Comparison of ENCODE assay signal across 1 cellular context in genomic region chr14:35419429-35419841, GRCh38.
TF ChIP-seq lines count a peak whose summit lies in the region.

No MANE protein-coding gene starts in this region.

TF ChIP-seq in HepG2, 621 proteins besides CTCF, POLR2A, EP300 and RAD21 (continued from another document):
- peak; percentile 41 for TF ChIP-seq ZNF687 (CRISPR knock-in tag; IDR thresholded peaks at IDR 0.05)
- no peak for TF ChIP-seq TSC22D2 (CRISPR knock-in tag; IDR thresholded peaks at IDR 0.05; ENCODE audit: borderline replicate concordance)
- TF ChIP-seq SNRNP70 (IDR thresholded peaks at IDR 0.05; ENCODE audit: low read depth, low read length): no peak
- no peak for TF ChIP-seq SNAI1 (CRISPR knock-in tag; IDR thresholded peaks at IDR 0.05; ENCODE audit: borderline replicate concordance)
- no peak for TF ChIP-seq ZNF607 (CRISPR knock-in tag; IDR thresholded peaks at IDR 0.05; ENCODE audit: borderline replicate concordance)
- no peak for TF ChIP-seq RFXAP (CRISPR knock-in tag; IDR thresholded peaks at IDR 0.05; ENCODE audit: borderline replicate concordance)
- TF ChIP-seq NFKB2 (CRISPR knock-in tag; IDR thresholded peaks at IDR 0.05; ENCODE audit: borderline replicate concordance): peak; percentile 47; the same call in 1 of the 2 replicates
- no peak for TF ChIP-seq ZNF121 (CRISPR knock-in tag; IDR thresholded peaks at IDR 0.05)
- TF ChIP-seq GATAD1 (CRISPR knock-in tag; IDR thresholded peaks at IDR 0.05): no peak
- TF ChIP-seq CC2D1A (CRISPR knock-in tag; IDR thresholded peaks at IDR 0.05): no peak
- TF ChIP-seq HNF4A (CRISPR knock-in tag; IDR thresholded peaks at IDR 0.05): peak; percentile 44; the same call in 1 of the 2 replicates
- peak; percentile 88; the same call in 1 of the 2 replicates for TF ChIP-seq ZNF460 (CRISPR knock-in tag; IDR thresholded peaks at IDR 0.05; ENCODE audit: borderline replicate concordance)
- TF ChIP-seq RARA (CRISPR knock-in tag; IDR thresholded peaks at IDR 0.05): peak; percentile 38
- TF ChIP-seq MIER2 (CRISPR knock-in tag; IDR thresholded peaks at IDR 0.05): no peak
- TF ChIP-seq ZNF768 (CRISPR knock-in tag; IDR thresholded peaks at IDR 0.05): peak; percentile 49; the same call in 1 of the 2 replicates
- TF ChIP-seq KDM2A (CRISPR knock-in tag; IDR thresholded peaks at IDR 0.05; ENCODE audit: borderline replicate concordance, low read depth): peak; percentile 34; the same call in 1 of the 2 replicates
- 0 out of 2 replicates have a peak, but pooled peaks have one; percentile 42 for TF ChIP-seq ZNF280B (CRISPR knock-in tag; IDR thresholded peaks at IDR 0.05; ENCODE audit: borderline replicate concordance)
- 0 out of 2 replicates have a peak, but pooled peaks have one; percentile 9 for TF ChIP-seq PHF8 (CRISPR knock-in tag; IDR thresholded peaks at IDR 0.05)
- TF ChIP-seq ATF2 (CRISPR knock-in tag; IDR thresholded peaks at IDR 0.05): no peak
- peak; percentile 17 for TF ChIP-seq TEAD3 (CRISPR knock-in tag; optimal IDR thresholded peaks at IDR 0.05; ENCODE audit: borderline replicate concordance)
- no peak for TF ChIP-seq ZNF777 (CRISPR knock-in tag; IDR thresholded peaks at IDR 0.05)
- no peak for TF ChIP-seq REL (CRISPR knock-in tag; conservative IDR thresholded peaks at IDR 0.05)
- TF ChIP-seq SIX4 (CRISPR knock-in tag; IDR thresholded peaks at IDR 0.05): no peak
- no peak for TF ChIP-seq MYNN (CRISPR knock-in tag; IDR thresholded peaks at IDR 0.05; ENCODE audit: low read depth)
- no peak for TF ChIP-seq GPN1 (CRISPR knock-in tag; IDR thresholded peaks at IDR 0.05; ENCODE audit: borderline replicate concordance)
- peak; percentile 29; the same call in 1 of the 2 replicates for TF ChIP-seq ZNF788 (CRISPR knock-in tag; IDR thresholded peaks at IDR 0.05; ENCODE audit: borderline replicate concordance)
- no peak for TF ChIP-seq FOXK2 (IDR thresholded peaks at IDR 0.05)
- TF ChIP-seq ZNF781 (CRISPR knock-in tag; IDR thresholded peaks at IDR 0.05; ENCODE audit: borderline replicate concordance, not compliant biosample characterization): peak; percentile 76
- peak; percentile 37; the same call in 1 of the 2 replicates for TF ChIP-seq FOSL2 (CRISPR knock-in tag; IDR thresholded peaks at IDR 0.05)
- peak; percentile 55 for TF ChIP-seq ARID5B (CRISPR knock-in tag; IDR thresholded peaks at IDR 0.05)
- peak; percentile 40; the same call in 1 of the 2 replicates for TF ChIP-seq ZMYM4 (CRISPR knock-in tag; IDR thresholded peaks at IDR 0.05)
- TF ChIP-seq ZNF101 (CRISPR knock-in tag; IDR thresholded peaks at IDR 0.05; ENCODE audit: borderline replicate concordance, low read depth): no peak
- no peak for TF ChIP-seq SIX1 (CRISPR knock-in tag; IDR thresholded peaks at IDR 0.05; ENCODE audit: borderline replicate concordance)
- TF ChIP-seq NR2F2 (IDR thresholded peaks at IDR 0.05; ENCODE audit: borderline replicate concordance, low read depth): no peak
- TF ChIP-seq SMARCC2 (IDR thresholded peaks at IDR 0.05): no peak
- TF ChIP-seq HIVEP1 (CRISPR knock-in tag; IDR thresholded peaks at IDR 0.05): peak; percentile 28; the same call in 1 of the 2 replicates
- peak; percentile 31; the same call in 1 of the 2 replicates for TF ChIP-seq HNF1B (CRISPR knock-in tag; IDR thresholded peaks at IDR 0.05)
- 0 out of 2 replicates have a peak, but pooled peaks have one; percentile 18 for TF ChIP-seq ZNF205 (CRISPR knock-in tag; IDR thresholded peaks at IDR 0.05)
- no peak for TF ChIP-seq ZSCAN5A (CRISPR knock-in tag; IDR thresholded peaks at IDR 0.05; ENCODE audit: borderline replicate concordance)
- TF ChIP-seq ERF (CRISPR knock-in tag; IDR thresholded peaks at IDR 0.05): 0 out of 2 replicates have a peak, but pooled peaks have one; percentile 20
- TF ChIP-seq AHR (CRISPR knock-in tag; IDR thresholded peaks at IDR 0.05): 0 out of 2 replicates have a peak, but pooled peaks have one; percentile 33
- 0 out of 2 replicates have a peak, but pooled peaks have one; percentile 17 for TF ChIP-seq FOXA3 (CRISPR knock-in tag; IDR thresholded peaks at IDR 0.05)
- TF ChIP-seq MXD3 (CRISPR knock-in tag; IDR thresholded peaks at IDR 0.05): 0 out of 2 replicates have a peak, but pooled peaks have one; percentile 52
- TF ChIP-seq BCL6 (CRISPR knock-in tag; IDR thresholded peaks at IDR 0.05): peak; percentile 35; the same call in 1 of the 2 replicates
- peak; percentile 18; the same call in 1 of the 2 replicates for TF ChIP-seq ZNF350 (CRISPR knock-in tag; IDR thresholded peaks at IDR 0.05; ENCODE audit: borderline replicate concordance, low read depth)
- TF ChIP-seq ZMYM3 (CRISPR knock-in tag; IDR thresholded peaks at IDR 0.05): peak; percentile 73
- 0 out of 2 replicates have a peak, but pooled peaks have one; percentile 13 for TF ChIP-seq ZNF574 (CRISPR knock-in tag; IDR thresholded peaks at IDR 0.05)
